Comparison of ENCODE assay signal across 1 cellular context in the genomic region with DNA sequence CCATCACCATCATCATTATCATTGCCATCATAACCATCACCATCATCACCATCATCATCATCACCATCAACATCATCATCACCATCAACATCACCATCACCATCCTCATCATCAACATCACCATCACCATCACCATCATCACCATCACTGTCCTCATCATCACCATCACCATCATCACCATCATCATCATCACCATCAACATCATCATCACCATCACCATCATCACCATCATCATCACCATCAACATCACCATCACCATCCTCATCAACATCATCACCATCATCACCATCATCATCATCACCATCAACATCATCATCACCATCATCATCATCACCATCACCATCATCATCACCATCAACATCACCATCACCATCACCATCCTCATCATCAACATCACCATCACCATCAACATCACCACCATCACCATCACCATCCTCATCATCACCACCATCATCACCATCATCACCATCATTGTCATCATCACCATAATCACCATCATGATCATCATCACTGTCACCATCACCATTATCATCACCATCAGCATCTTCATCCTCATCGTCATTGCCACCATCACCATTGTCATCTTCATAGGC.
TF ChIP-seq lines count a peak whose summit lies in the region.

No MANE protein-coding gene starts in this region.

TF ChIP-seq in IMR-90, 13 proteins besides CTCF, POLR2A, EP300 and RAD21:
- no peak for TF ChIP-seq SMC3 (IDR thresholded peaks at IDR 0.05; ENCODE audit: low read depth, low read length)
- TF ChIP-seq CEBPB (IDR thresholded peaks at IDR 0.05; ENCODE audit: low read depth, low read length) = no peak
- TF ChIP-seq BHLHE40 (IDR thresholded peaks at IDR 0.05; ENCODE audit: low read depth, low read length) = no peak
- no peak for TF ChIP-seq MAFK (IDR thresholded peaks at IDR 0.05; ENCODE audit: low read depth, low read length)
- TF ChIP-seq FOS (IDR thresholded peaks at IDR 0.05; ENCODE audit: low read depth, low read length) = no peak
- no peak for TF ChIP-seq MAZ (IDR thresholded peaks at IDR 0.05; ENCODE audit: borderline replicate concordance, low read depth, low read length)
- no peak for TF ChIP-seq RFX5 (IDR thresholded peaks at IDR 0.05; ENCODE audit: low read depth, low read length)
- no peak for TF ChIP-seq MXI1 (IDR thresholded peaks at IDR 0.05; ENCODE audit: borderline replicate concordance, low read depth, low read length)
- TF ChIP-seq CHD1 (IDR thresholded peaks at IDR 0.05; ENCODE audit: low read depth, low read length) = no peak
- TF ChIP-seq, protein P1, sequence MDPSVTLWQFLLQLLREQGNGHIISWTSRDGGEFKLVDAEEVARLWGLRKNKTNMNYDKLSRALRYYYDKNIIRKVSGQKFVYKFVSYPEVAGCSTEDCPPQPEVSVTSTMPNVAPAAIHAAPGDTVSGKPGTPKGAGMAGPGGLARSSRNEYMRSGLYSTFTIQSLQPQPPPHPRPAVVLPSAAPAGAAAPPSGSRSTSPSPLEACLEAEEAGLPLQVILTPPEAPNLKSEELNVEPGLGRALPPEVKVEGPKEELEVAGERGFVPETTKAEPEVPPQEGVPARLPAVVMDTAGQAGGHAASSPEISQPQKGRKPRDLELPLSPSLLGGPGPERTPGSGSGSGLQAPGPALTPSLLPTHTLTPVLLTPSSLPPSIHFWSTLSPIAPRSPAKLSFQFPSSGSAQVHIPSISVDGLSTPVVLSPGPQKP (IDR thresholded peaks at IDR 0.05; ENCODE audit: borderline replicate concordance, low read depth, low read length) = no peak
- TF ChIP-seq NFE2L2 (IDR thresholded peaks at IDR 0.05; ENCODE audit: low read depth, low read length) = no peak
- TF ChIP-seq, protein P2, sequence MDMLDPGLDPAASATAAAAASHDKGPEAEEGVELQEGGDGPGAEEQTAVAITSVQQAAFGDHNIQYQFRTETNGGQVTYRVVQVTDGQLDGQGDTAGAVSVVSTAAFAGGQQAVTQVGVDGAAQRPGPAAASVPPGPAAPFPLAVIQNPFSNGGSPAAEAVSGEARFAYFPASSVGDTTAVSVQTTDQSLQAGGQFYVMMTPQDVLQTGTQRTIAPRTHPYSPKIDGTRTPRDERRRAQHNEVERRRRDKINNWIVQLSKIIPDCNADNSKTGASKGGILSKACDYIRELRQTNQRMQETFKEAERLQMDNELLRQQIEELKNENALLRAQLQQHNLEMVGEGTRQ (IDR thresholded peaks at IDR 0.05; ENCODE audit: low read depth, low read length) = no peak
- TF ChIP-seq RCOR1 (IDR thresholded peaks at IDR 0.05; ENCODE audit: insufficient replicate concordance, low read length) = no peak
